Comparison of ENCODE assay signal across 8 cellular contexts in the genomic region with DNA sequence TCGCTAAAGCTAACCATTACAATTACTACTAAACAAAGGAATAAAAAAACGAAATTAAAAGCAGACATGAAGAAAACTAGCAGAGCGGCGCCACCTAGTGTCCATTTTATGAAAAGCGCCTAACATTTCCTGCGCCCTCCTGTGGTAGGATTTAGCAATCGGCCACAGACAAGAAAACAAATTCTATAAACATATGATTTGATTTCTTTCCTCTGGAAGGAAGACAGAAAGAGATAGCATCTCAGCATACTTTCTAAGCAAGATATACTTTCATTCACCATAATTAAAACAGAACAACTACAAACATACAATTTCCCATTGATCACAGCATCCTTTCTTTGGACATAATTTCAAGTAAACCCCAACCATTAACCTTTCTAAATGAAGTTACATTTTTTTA.
A peak's percentile ranks its signal among the peaks of the same experiment; 100 is the strongest.
DNase-seq lines count a peak whose midpoint lies in the region; ATAC-seq, FAIRE-seq and TF ChIP-seq lines count a peak whose summit lies in the region.

No MANE protein-coding gene starts in this region.

- TF ChIP-seq CTCF in D721Med (IDR thresholded peaks at IDR 0.05; ENCODE audit: insufficient read depth, missing control alignments) (peak; percentile 100), Peyer's patch (IDR thresholded peaks at IDR 0.05) (peak; percentile 94 to 100 (median 100)), fibroblast of the aortic adventitia (IDR thresholded peaks at IDR 0.05; ENCODE audit: insufficient read depth, low read length) (peak; percentile 100), omental fat pad (IDR thresholded peaks at IDR 0.05) (peak in 2 of 3 donors; percentile 91 to 99), thoracic aorta (IDR thresholded peaks at IDR 0.05) (peak; percentile 100)

- TF ChIP-seq EP300 in Ishikawa (IDR thresholded peaks at IDR 0.05; ENCODE audit: borderline replicate concordance) = no peak

- H3K4me1 ChIP-seq in Peyer's patch = no peaks in the 10 kb centered on the region
- H3K4me1 ChIP-seq in thoracic aorta (ENCODE audit: control insufficient read depth in 1 of 2, low read depth in 2 of 2) = peaks cover 5 to 27% of the 10 kb centered on the region in 2 donors

- H3K4me3 ChIP-seq in Peyer's patch = no peak overlapping the region
- no peak overlapping the region for H3K4me3 ChIP-seq in fibroblast of the aortic adventitia (ENCODE audit: low read depth, low read length)
- peak overlapping the region; percentile 46 for H3K4me3 ChIP-seq in thoracic aorta

- FAIRE-seq in D721Med (lab: Jason Lieb, UNC) = no peak

- H3K36me3 ChIP-seq in Peyer's patch = no peaks in the 10 kb centered on the region
- H3K36me3 ChIP-seq in thoracic aorta = no peaks in the 10 kb centered on the region

- peak; percentile 76 for TF ChIP-seq RAD21 in Ishikawa (IDR thresholded peaks at IDR 0.05; ENCODE audit: low read depth)

- no peaks in the 10 kb centered on the region for H3K9me3 ChIP-seq in Peyer's patch
- H3K9me3 ChIP-seq in thoracic aorta = no peaks in the 10 kb centered on the region

- H3K27me3 ChIP-seq in Peyer's patch (no peaks in the 10 kb centered on the region), thoracic aorta (replicated peaks; ENCODE audit: insufficient read depth) (no peaks in the 10 kb centered on the region)

- TF ChIP-seq POLR2A in Peyer's patch (IDR thresholded peaks at IDR 0.05) = no peak

- H3K27ac ChIP-seq in Peyer's patch = no peak overlapping the region
- H3K27ac ChIP-seq in thoracic aorta = peak overlapping the region; percentile 31 to 52

- ATAC-seq in omental fat pad (ENCODE audit: low FRiP score) = no peak
- ATAC-seq in thoracic aorta (ENCODE audit: insufficient number of reproducible peaks, low FRiP score, low read depth) = no peak
- ATAC-seq in HG03097 (IDR thresholded peaks at IDR 0.05; ENCODE audit: low FRiP score, unreplicated experiment) = no peak

- DNase-seq in D721Med (ENCODE audit: insufficient read length, low spot score) = peak; percentile 19
- DNase-seq in Peyer's patch = peak; percentile 46 to 82 (median 61)
- DNase-seq in activated T-helper 1 cell treated with anti-CD3 and anti-CD28 coated beads, Interleukin-2, amount 50 U/mL, for 16 hours (ENCODE audit: low read depth in 1 of 2, low spot score in 1 of 2) = peak; percentile 32 to 35
- peak; percentile 80 for DNase-seq in fibroblast of the aortic adventitia (ENCODE audit: low read depth)
- peak; percentile 43 for DNase-seq in omental fat pad (ENCODE audit: low spot score)
- no peak for DNase-seq in thoracic aorta (ENCODE audit: low spot score)

TF ChIP-seq in Ishikawa, 13 proteins besides CTCF, POLR2A, EP300 and RAD21:
- no peak for TF ChIP-seq NFIC (IDR thresholded peaks at IDR 0.05)
- no peak for TF ChIP-seq YY1 (IDR thresholded peaks at IDR 0.05; ENCODE audit: low read depth)
- no peak for TF ChIP-seq TCF12 (IDR thresholded peaks at IDR 0.05; ENCODE audit: low read depth)
- no peak for TF ChIP-seq CREB1 (IDR thresholded peaks at IDR 0.05; ENCODE audit: low read depth)
- TF ChIP-seq, protein P1, sequence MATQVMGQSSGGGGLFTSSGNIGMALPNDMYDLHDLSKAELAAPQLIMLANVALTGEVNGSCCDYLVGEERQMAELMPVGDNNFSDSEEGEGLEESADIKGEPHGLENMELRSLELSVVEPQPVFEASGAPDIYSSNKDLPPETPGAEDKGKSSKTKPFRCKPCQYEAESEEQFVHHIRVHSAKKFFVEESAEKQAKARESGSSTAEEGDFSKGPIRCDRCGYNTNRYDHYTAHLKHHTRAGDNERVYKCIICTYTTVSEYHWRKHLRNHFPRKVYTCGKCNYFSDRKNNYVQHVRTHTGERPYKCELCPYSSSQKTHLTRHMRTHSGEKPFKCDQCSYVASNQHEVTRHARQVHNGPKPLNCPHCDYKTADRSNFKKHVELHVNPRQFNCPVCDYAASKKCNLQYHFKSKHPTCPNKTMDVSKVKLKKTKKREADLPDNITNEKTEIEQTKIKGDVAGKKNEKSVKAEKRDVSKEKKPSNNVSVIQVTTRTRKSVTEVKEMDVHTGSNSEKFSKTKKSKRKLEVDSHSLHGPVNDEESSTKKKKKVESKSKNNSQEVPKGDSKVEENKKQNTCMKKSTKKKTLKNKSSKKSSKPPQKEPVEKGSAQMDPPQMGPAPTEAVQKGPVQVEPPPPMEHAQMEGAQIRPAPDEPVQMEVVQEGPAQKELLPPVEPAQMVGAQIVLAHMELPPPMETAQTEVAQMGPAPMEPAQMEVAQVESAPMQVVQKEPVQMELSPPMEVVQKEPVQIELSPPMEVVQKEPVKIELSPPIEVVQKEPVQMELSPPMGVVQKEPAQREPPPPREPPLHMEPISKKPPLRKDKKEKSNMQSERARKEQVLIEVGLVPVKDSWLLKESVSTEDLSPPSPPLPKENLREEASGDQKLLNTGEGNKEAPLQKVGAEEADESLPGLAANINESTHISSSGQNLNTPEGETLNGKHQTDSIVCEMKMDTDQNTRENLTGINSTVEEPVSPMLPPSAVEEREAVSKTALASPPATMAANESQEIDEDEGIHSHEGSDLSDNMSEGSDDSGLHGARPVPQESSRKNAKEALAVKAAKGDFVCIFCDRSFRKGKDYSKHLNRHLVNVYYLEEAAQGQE (IDR thresholded peaks at IDR 0.05; ENCODE audit: low read depth) = no peak
- TF ChIP-seq EGR1 (IDR thresholded peaks at IDR 0.05) = no peak
- TF ChIP-seq, protein P2, sequence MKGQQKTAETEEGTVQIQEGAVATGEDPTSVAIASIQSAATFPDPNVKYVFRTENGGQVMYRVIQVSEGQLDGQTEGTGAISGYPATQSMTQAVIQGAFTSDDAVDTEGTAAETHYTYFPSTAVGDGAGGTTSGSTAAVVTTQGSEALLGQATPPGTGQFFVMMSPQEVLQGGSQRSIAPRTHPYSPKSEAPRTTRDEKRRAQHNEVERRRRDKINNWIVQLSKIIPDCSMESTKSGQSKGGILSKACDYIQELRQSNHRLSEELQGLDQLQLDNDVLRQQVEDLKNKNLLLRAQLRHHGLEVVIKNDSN (IDR thresholded peaks at IDR 0.05) = no peak
- no peak for TF ChIP-seq TEAD4 (IDR thresholded peaks at IDR 0.05)
- TF ChIP-seq, protein P3, sequence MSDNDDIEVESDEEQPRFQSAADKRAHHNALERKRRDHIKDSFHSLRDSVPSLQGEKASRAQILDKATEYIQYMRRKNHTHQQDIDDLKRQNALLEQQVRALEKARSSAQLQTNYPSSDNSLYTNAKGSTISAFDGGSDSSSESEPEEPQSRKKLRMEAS (IDR thresholded peaks at IDR 0.05) = no peak
- no peak for TF ChIP-seq FOXM1 (IDR thresholded peaks at IDR 0.05; ENCODE audit: borderline replicate concordance, low read depth)
- no peak for TF ChIP-seq CEBPB (IDR thresholded peaks at IDR 0.05)
TF ChIP-seq in Ishikawa: peak in this region for 0.

Comparison
In these comparisons a context has a peak if more than half of its experiments do, and no peak if none do; other contexts are left out.
1. H3K27ac ChIP-seq: peak in thoracic aorta (2 of 2); none in Peyer's patch (0 of 4).
2. Peak in every context shown above with its lines, with median percentiles within 50 percentile points of each other: CTCF ChIP-seq.